In genomic region chr1:111988743-111989453, GRCh38 we compare ENCODE assay signal across 10 cellular contexts. TPM values are rescaled to one million over a fixed set of nuclear protein-coding genes. Genes with fewer than 3 reads are reported as not detected.
DNase-seq lines count a peak whose midpoint lies in the region; ATAC-seq, FAIRE-seq and TF ChIP-seq lines count a peak whose summit lies in the region.
"Had no signal": no experiment of that assay in that cellular context is flagged by ENCODE, and none has a peak within 500 bp of the region (broad histone marks: within the 10 kb centered on the region; RNA-seq: fewer than 3 reads in every experiment).

No MANE protein-coding gene starts in this region.

- 19% methylated on average over 24 of the region's 51 CpGs for WGBS in A549 (ENCODE audit: missing lambda C conversion rate)

- H3K4me3 ChIP-seq in A549, result peak overlapping the region; percentile 55
- peak overlapping the region; percentile 65 for H3K4me3 ChIP-seq in HUES6 (ENCODE audit: low read depth, low read length)
- peak overlapping the region; percentile 22 for H3K4me3 ChIP-seq in choroid plexus epithelial cell (ENCODE audit: low read depth, low read length)
- peak overlapping the region; percentile 48 to 67 for H3K4me3 ChIP-seq in muscle layer of duodenum (ENCODE audit: low read depth in 1 of 2, low read length in 2 of 2)
- H3K4me3 ChIP-seq in MG63, result no peak overlapping the region

- H3K9ac ChIP-seq in HUES6 (ENCODE audit: low read length), result no peak overlapping the region

- TF ChIP-seq RAD21 in A549 (conservative IDR thresholded peaks at IDR 0.05 in 1 of 2, IDR thresholded peaks at IDR 0.05 in 1 of 2), result no peak

- TF ChIP-seq CTCF in A549 (IDR thresholded peaks at IDR 0.05), result no peak
- no peak for TF ChIP-seq CTCF in choroid plexus epithelial cell (conservative IDR thresholded peaks at IDR 0.05; ENCODE audit: low read depth, low read length)

- ATAC-seq in A549 (no peak), HG02642 (IDR thresholded peaks at IDR 0.05; ENCODE audit: poor library complexity, unreplicated experiment) (no peak)

- POLR2A ChIA-PET in A549 (lab: Yijun Ruan, JAX), result no interaction called here

- H3K4me1 ChIP-seq in A549, result peaks cover 18% of the 10 kb centered on the region
- peaks cover 13% of the 10 kb centered on the region; the same call in 1 of the 2 replicates for H3K4me1 ChIP-seq in HUES6 (ENCODE audit: control insufficient read depth, insufficient read depth, low read length)
- peaks cover 3 to 16% of the 10 kb centered on the region in 2 donors for H3K4me1 ChIP-seq in muscle layer of duodenum (ENCODE audit: control insufficient read depth in 1 of 2, insufficient read depth in 2 of 2, low read length in 2 of 2)

- H3K4me2 ChIP-seq in A549, result peak overlapping the region; percentile 99

- H3K36me3 ChIP-seq in HUES6 (ENCODE audit: control insufficient read depth, insufficient read depth, low read length), result no peaks in the 10 kb centered on the region
- no peaks in the 10 kb centered on the region for H3K36me3 ChIP-seq in muscle layer of duodenum (ENCODE audit: control insufficient read depth in 1 of 2, insufficient read depth in 2 of 2, low read length in 2 of 2)
- H3K36me3 ChIP-seq in MG63, result no peaks in the 10 kb centered on the region
- H3K36me3 ChIP-seq: neutrophil had no signal

- peak overlapping the region in 1 of 2 experiments; percentile 58; a peak in 1 of 6 replicates for H3K27ac ChIP-seq in A549
- no peak overlapping the region for H3K27ac ChIP-seq in HUES6 (ENCODE audit: low read depth, low read length)
- H3K27ac ChIP-seq in muscle layer of duodenum (ENCODE audit: low read length), result no peak overlapping the region
- H3K27ac ChIP-seq: neutrophil had no signal

- H3K9me3 ChIP-seq in A549, result no peaks in the 10 kb centered on the region
- no peaks in the 10 kb centered on the region for H3K9me3 ChIP-seq in HUES6 (ENCODE audit: control insufficient read depth, insufficient read depth, low read depth, low read length)
- H3K9me3 ChIP-seq in muscle layer of duodenum (ENCODE audit: control insufficient read depth in 1 of 2, low read length in 2 of 2), result no peaks in the 10 kb centered on the region
- H3K9me3 ChIP-seq in MG63, result no peaks in the 10 kb centered on the region
- H3K9me3 ChIP-seq: neutrophil had no signal

- TF ChIP-seq POLR2A in A549 (IDR thresholded peaks at IDR 0.05; ENCODE audit: low read length), result no peak

- CTCF ChIA-PET in A549 (lab: Yijun Ruan, JAX), result interaction anchor here (1.1 kb wide), 1 partner anchor 348 kb away, joined by 3 read pairs; no protein-coding TSS in a partner anchor

- TF ChIP-seq EP300 in A549 (IDR thresholded peaks at IDR 0.05), result no peak

- no peak for DNase-seq in A549 (ENCODE audit: low read depth in 1 of 2, low spot score in 1 of 2)
- DNase-seq in choroid plexus epithelial cell (ENCODE audit: low read depth), result no peak
- DNase-seq in NCI-H128 (lab: John Stamatoyannopoulos, UW; ENCODE audit: unreplicated experiment), result no peak
- no peak for DNase-seq in HUDEP-2 (lab: John Stamatoyannopoulos, UW; ENCODE audit: unreplicated experiment in 76 of 76)
- no peak for DNase-seq in MG63

- peaks cover 99% of the 10 kb centered on the region for H3K27me3 ChIP-seq in HUES6 (ENCODE audit: control insufficient read depth, insufficient read depth, low read length)
- H3K27me3 ChIP-seq in muscle layer of duodenum (ENCODE audit: low read depth, low read length), result peaks cover 7% of the 10 kb centered on the region
- H3K27me3 ChIP-seq in MG63, result peaks cover 25% of the 10 kb centered on the region

- FAIRE-seq in A549 (lab: Jason Lieb, UNC), result no peak

TF ChIP-seq in A549, 52 proteins besides CTCF, POLR2A, EP300 and RAD21:
- TF ChIP-seq REST (IDR thresholded peaks at IDR 0.05), result no peak
- TF ChIP-seq HES2 (IDR thresholded peaks at IDR 0.05), result no peak
- no peak for TF ChIP-seq HOXA7 (CRISPR knock-in tag; IDR thresholded peaks at IDR 0.05)
- TF ChIP-seq MAFK (IDR thresholded peaks at IDR 0.05; ENCODE audit: partially characterized antibody), result no peak
- TF ChIP-seq PBX3 (IDR thresholded peaks at IDR 0.05), result no peak
- TF ChIP-seq ELK1 (IDR thresholded peaks at IDR 0.05; ENCODE audit: low read depth, low read length), result no peak
- no peak for TF ChIP-seq ZFP36 (IDR thresholded peaks at IDR 0.05; ENCODE audit: borderline replicate concordance, partially characterized antibody)
- TF ChIP-seq CHD4 (IDR thresholded peaks at IDR 0.05; ENCODE audit: borderline replicate concordance), result no peak
- no peak for TF ChIP-seq ESRRA (IDR thresholded peaks at IDR 0.05; ENCODE audit: borderline replicate concordance, low read length)
- TF ChIP-seq JUN (IDR thresholded peaks at IDR 0.05), result no peak
- no peak for TF ChIP-seq CEBPB (IDR thresholded peaks at IDR 0.05)
- TF ChIP-seq EHF (CRISPR knock-in tag; IDR thresholded peaks at IDR 0.05), result no peak
- TF ChIP-seq KDM5A (IDR thresholded peaks at IDR 0.05), result no peak
- TF ChIP-seq FOSB (CRISPR knock-in tag; IDR thresholded peaks at IDR 0.05), result no peak
- no peak for TF ChIP-seq CBX2 (IDR thresholded peaks at IDR 0.05; ENCODE audit: borderline replicate concordance, low read depth)
- no peak for TF ChIP-seq RFX5 (IDR thresholded peaks at IDR 0.05)
- no peak for TF ChIP-seq FOXS1 (CRISPR knock-in tag; IDR thresholded peaks at IDR 0.05)

RNA-seq across cellular contexts. Expression of gene KCND3, which starts 0.6 kb away (rescaled TPM):
- 0.01 TPM in 1 of 2 replicates, not detected in the other for polyA plus RNA-seq in A549 (2011; rRNA removed)
- polyA plus RNA-seq in A549 (2012; cell fraction: cytosol; rRNA removed), result not detected in 2 replicates
- polyA plus RNA-seq in A549 (2012; cell fraction: nucleus; rRNA removed), result not detected in 2 replicates
- polyA plus RNA-seq in A549 (2017; fragmentation: RNase III; extraction: RNeasy Plus Mini Kit Qiagen cat#74134 plus additional on column Dnase treatment), result 0.01 to 0.04 TPM in 2 of 3 replicates, not detected in the other
- polyA minus RNA-seq in A549 (2011; rRNA and poly(A)+ RNA removed), result not detected in 2 replicates
- total RNA-seq in MG63 (2014; rRNA removed; shearing (Covaris generic); ENCODE audit: low replicate concordance), result 0.07 and 0.10 TPM in 2 replicates
- total RNA-seq: T-helper 2 cell treated with Interferon-gamma antibody and Interleukin-4, amounts not matched to agents 100 ng/mL and 5 ng/mL, for 36 hours had no signal
